Comparison of ENCODE assay signal across 8 cellular contexts in the genomic region with DNA sequence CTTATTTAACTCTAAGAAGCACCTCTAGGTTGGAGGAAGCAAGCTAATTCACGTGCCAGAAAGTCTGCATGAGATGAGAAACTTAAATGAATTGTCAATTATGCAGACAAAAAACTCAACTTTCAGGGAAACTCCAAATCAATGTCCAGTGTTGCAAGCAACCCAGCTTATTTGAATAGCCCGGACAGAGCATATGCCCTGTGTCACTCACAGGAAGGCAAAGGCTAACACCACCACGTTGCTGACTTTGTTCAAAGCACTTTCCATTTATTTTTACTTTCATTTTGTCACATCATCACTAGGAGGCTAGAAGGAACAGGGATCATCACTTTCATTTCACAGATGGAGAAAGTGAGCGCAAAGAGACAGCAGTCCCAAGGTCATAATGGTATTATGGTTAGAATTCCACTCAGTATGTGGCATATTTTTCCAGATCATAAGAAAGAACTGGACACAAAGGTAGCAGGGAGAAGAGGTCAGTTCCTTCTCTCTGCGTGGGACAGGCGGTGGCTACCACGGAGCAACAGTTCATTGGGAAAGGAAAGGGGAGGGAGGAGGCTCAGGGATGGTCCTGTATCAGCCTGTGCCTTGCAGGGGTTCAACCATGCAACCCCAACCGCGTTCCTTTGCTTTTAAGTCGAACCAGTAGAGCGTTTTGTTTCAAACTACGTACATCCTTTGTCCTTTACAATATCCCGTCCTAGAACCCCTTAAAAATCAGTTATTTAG. TPM values are rescaled to one million over a fixed set of nuclear protein-coding genes. Genes with fewer than 3 reads are reported as not detected.
DNase-seq lines count a peak whose midpoint lies in the region; ATAC-seq and TF ChIP-seq lines count a peak whose summit lies in the region.

No MANE protein-coding gene starts in this region.

- no peak overlapping the region for H2BK12ac ChIP-seq in H9 (ENCODE audit: insufficient read length, low read depth, low read length)

- H3K27ac Mint-ChIP-seq in H9 = peak overlapping the region in 1 of 3 experiments; percentile 1; a peak in 1 of 7 replicates
- peak overlapping the region; percentile 68 for H3K27ac Mint-ChIP-seq in dendritic cell treated with granulocyte-macrophage colony-stimulating factor and Interleukin-4, amounts not matched to agents 40 ng/mL and 50 ng/mL, for 4 days

- H3K4me3 Mint-ChIP-seq in H9 = peak overlapping the region; percentile 70 to 86
- H3K4me3 Mint-ChIP-seq in dendritic cell treated with granulocyte-macrophage colony-stimulating factor and Interleukin-4, amounts not matched to agents 40 ng/mL and 50 ng/mL, for 4 days = peak overlapping the region; percentile 82

- no peak overlapping the region for H3K18ac ChIP-seq in H9 (ENCODE audit: insufficient read length, low read depth, low read length)

- no peak overlapping the region for H2BK120ac ChIP-seq in H9 (ENCODE audit: low read depth, low read length, poor library complexity, severe bottlenecking)

- no peak overlapping the region for H3K27ac ChIP-seq in H9 (ENCODE audit: insufficient read length, low read depth, low read length)
- H3K27ac ChIP-seq in tibial artery = peak overlapping the region; percentile 96

- no peak overlapping the region for H3K23ac ChIP-seq in H9 (ENCODE audit: insufficient read length, low read depth, low read length)

- TF ChIP-seq CTCF in H9 (conservative IDR thresholded peaks at IDR 0.05) (no peak), tibial artery (IDR thresholded peaks at IDR 0.05) (peak in 1 of 2 experiments; percentile 15)

- H3K4me2 ChIP-seq in H9 (ENCODE audit: insufficient read depth, insufficient read length, low read length) = peak overlapping the region; percentile 67

- intact Hi-C loops in dendritic cell treated with granulocyte-macrophage colony-stimulating factor and Interleukin-4, amounts not matched to agents 40 ng/mL and 50 ng/mL, for 4 days (cut with micrococcal nuclease) = loop anchor here (5.0 kb wide), 1 partner anchor 93 kb away; no protein-coding TSS in a partner anchor
- intact Hi-C loops in tibial artery (cut with DNase I; ENCODE audit: low total_unique reads) = loop anchor here (10.0 kb wide), 2 partner anchors 90 to 270 kb away; no protein-coding TSS in a partner anchor

- H4K5ac ChIP-seq in H9 (ENCODE audit: insufficient read length, low read depth, low read length) = no peak overlapping the region

- peaks cover 75% of the 10 kb centered on the region in 2 experiments for H3K4me1 Mint-ChIP-seq in H9
- H3K4me1 Mint-ChIP-seq in dendritic cell treated with granulocyte-macrophage colony-stimulating factor and Interleukin-4, amounts not matched to agents 40 ng/mL and 50 ng/mL, for 4 days (ENCODE audit: low read depth) = peaks cover 38% of the 10 kb centered on the region

- H3K9me3 Mint-ChIP-seq in H9 = peaks cover 0 to 2% of the 10 kb centered on the region in 2 experiments; a peak in 1 of 5 replicates
- no peaks in the 10 kb centered on the region for H3K9me3 Mint-ChIP-seq in dendritic cell treated with granulocyte-macrophage colony-stimulating factor and Interleukin-4, amounts not matched to agents 40 ng/mL and 50 ng/mL, for 4 days

- H3K9ac ChIP-seq in H9 (ENCODE audit: extremely low read depth, insufficient read length, low read length) = no peak overlapping the region

- no peak for ATAC-seq in GM21526 (IDR thresholded peaks at IDR 0.05; ENCODE audit: low FRiP score, unreplicated experiment)

- no peak overlapping the region for H3K14ac ChIP-seq in H9 (ENCODE audit: insufficient read depth, low read length)

- no peaks in the 10 kb centered on the region for H3K9me3 ChIP-seq in H9 (ENCODE audit: control insufficient read depth, low read depth, low read length)
- no peaks in the 10 kb centered on the region for H3K9me3 ChIP-seq in tibial artery

- no peaks in the 10 kb centered on the region for H3K79me2 ChIP-seq in H9 (ENCODE audit: insufficient read depth, low read length)

- no peaks in the 10 kb centered on the region for H3K79me1 ChIP-seq in H9 (ENCODE audit: insufficient read depth, low read depth, low read length, poor library complexity, severe bottlenecking)

- H3K27me3 ChIP-seq in H9 (ENCODE audit: insufficient read depth, low read length) = peaks cover 14% of the 10 kb centered on the region; the same call in 1 of the 2 replicates
- no peaks in the 10 kb centered on the region for H3K27me3 ChIP-seq in tibial artery

- no peak overlapping the region for H2BK5ac ChIP-seq in H9 (ENCODE audit: insufficient read length, low read length)

- no peaks in the 10 kb centered on the region for H3K36me3 ChIP-seq in tibial artery

- peaks cover 0 to 4% (median 2%) of the 10 kb centered on the region in 3 experiments; a peak in 3 of 7 replicates for H3K36me3 Mint-ChIP-seq in H9 (ENCODE audit: insufficient read depth in 1 of 3, low read depth in 3 of 3)
- peaks cover 11% of the 10 kb centered on the region for H3K36me3 Mint-ChIP-seq in dendritic cell treated with granulocyte-macrophage colony-stimulating factor and Interleukin-4, amounts not matched to agents 40 ng/mL and 50 ng/mL, for 4 days (ENCODE audit: low read depth)

- no peak overlapping the region for H2BK20ac ChIP-seq in H9 (ENCODE audit: low read depth, low read length, poor library complexity, severe bottlenecking)

- H3K56ac ChIP-seq in H9 (ENCODE audit: insufficient read length, low read depth, low read length) = no peak overlapping the region

- peak overlapping the region; percentile 83 to 89 for H3K4me3 ChIP-seq in tibial artery

- H3K23me2 ChIP-seq in H9 (ENCODE audit: insufficient read length, low read depth, low read length, poor library complexity, severe bottlenecking) = peaks cover 14% of the 10 kb centered on the region

- no peak overlapping the region for H2AFZ ChIP-seq in H9 (ENCODE audit: low read length)

- H4K8ac ChIP-seq in H9 (replicated peaks; ENCODE audit: insufficient read length, low read depth, low read length) = no peak overlapping the region

- no peak overlapping the region for H2BK15ac ChIP-seq in H9 (ENCODE audit: low read depth, low read length)

- no peak overlapping the region for H4K91ac ChIP-seq in H9 (ENCODE audit: insufficient read length, low read depth, low read length)

- DNase-seq in NCI-H1105 treated with DMSO at 0.1 percent for 48 hours (lab: John Stamatoyannopoulos, UW) = peak; percentile 16
- DNase-seq in NCI-H1105 (lab: John Stamatoyannopoulos, UW) = no peak
- DNase-seq in H9 = no peak
- peak; percentile 77 for DNase-seq in RKO (ENCODE audit: low spot score)
- DNase-seq in medulla oblongata (ENCODE audit: extremely low spot score) = peak; percentile 78
- no peak for DNase-seq in tibial artery

- H2AK5ac ChIP-seq in H9 (ENCODE audit: insufficient read length, low read length) = no peak overlapping the region

- no peak overlapping the region for H3T11ph ChIP-seq in H9 (ENCODE audit: low read length)

- peaks cover 52% of the 10 kb centered on the region for H3K27me3 Mint-ChIP-seq in H9 (ENCODE audit: low read depth)
- H3K27me3 Mint-ChIP-seq in dendritic cell treated with granulocyte-macrophage colony-stimulating factor and Interleukin-4, amounts not matched to agents 40 ng/mL and 50 ng/mL, for 4 days = peaks cover 42% of the 10 kb centered on the region

- H3K4me1 ChIP-seq in H9 (ENCODE audit: insufficient read depth, low read length) (peaks cover 17% of the 10 kb centered on the region; the same call in 1 of the 2 replicates), tibial artery (peaks cover 0 to 67% (median 38%) of the 10 kb centered on the region in 4 donors)

- H3K4ac ChIP-seq in H9 (ENCODE audit: low read depth, low read length) = no peak overlapping the region

- no CpG with 5 or more reads among the region's 13 CpGs for WGBS in H9 (ENCODE audit: extremely low coverage, insufficient read length, low lambda C conversion rate)

- H4K20me1 ChIP-seq in H9 (ENCODE audit: control insufficient read depth, insufficient read depth, insufficient read length) = no peaks in the 10 kb centered on the region

RNA-seq across cellular contexts. Expression of a gene that starts 1.2 kb away (rescaled TPM):
- 9.3 and 10.3 TPM in 2 replicates for total RNA-seq in H9 (2021)

Comparison
In these comparisons a context has a peak if more than half of its experiments do, and no peak if none do; other contexts are left out.
1. DNase-seq: peak in NCI-H1105 treated with DMSO at 0.1 percent for 48 hours (single experiment), RKO (single experiment) and medulla oblongata (single experiment); none in NCI-H1105 (single experiment), H9 (single experiment) and tibial artery (0 of 2).